14 cellular contexts compared by ENCODE assay signal in the genomic region with DNA sequence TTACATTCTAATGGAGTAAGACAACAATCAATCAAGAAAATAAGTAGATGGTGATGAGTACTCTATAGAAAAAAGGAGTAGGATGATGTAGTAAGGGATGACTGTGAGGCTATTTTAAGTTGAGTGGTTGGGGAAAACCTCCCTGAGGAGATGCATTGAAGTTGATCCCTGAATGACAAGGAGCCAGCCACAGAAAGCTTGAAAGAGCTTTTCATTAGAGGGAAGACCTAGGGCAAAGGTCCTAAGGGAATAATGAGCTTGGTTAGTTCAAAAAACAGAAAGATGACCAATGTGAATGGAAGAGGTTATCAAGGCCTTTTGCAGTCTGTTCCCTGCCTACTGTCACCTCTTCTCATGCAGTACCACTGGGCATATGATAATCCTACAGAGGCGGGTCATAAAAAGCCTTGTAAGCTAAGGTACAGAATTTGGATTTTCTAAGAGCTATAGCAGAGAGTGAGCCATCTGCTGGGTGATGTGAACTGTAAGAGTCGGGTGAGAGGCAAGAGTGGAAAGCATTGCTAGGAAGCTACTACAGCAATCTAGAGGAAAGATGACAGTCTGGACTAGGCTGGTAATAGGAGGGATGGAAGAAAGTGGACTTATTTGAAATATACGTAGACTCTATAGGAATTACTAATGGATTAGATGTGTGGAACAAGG. TPM values are rescaled to one million over a fixed set of nuclear protein-coding genes. Genes with fewer than 3 reads are reported as not detected.
DNase-seq lines count a peak whose midpoint lies in the region; ATAC-seq and TF ChIP-seq lines count a peak whose summit lies in the region.
"Had no signal": no experiment of that assay in that cellular context is flagged by ENCODE, and none has a peak within 500 bp of the region (broad histone marks: within the 10 kb centered on the region; RNA-seq: fewer than 3 reads in every experiment).

No MANE protein-coding gene starts in this region.

- TF ChIP-seq POLR2A in erythroblast (IDR thresholded peaks at IDR 0.05; ENCODE audit: low read length): no peak

- H3K27me3 Mint-ChIP-seq in effector memory CD8-positive, alpha-beta T cell: no peaks in the 10 kb centered on the region
- H3K27me3 Mint-ChIP-seq: activated naive CD4-positive, alpha-beta T cell treated with anti-CD3 and anti-CD28 coated beads, Interleukin-2, amount 10 ng/mL, durations not matched to agents 7 days and 5 days had no signal

- H3K27ac Mint-ChIP-seq in effector memory CD8-positive, alpha-beta T cell: no peak overlapping the region
- H3K27ac Mint-ChIP-seq: activated naive CD4-positive, alpha-beta T cell treated with anti-CD3 and anti-CD28 coated beads, Interleukin-2, amount 10 ng/mL, durations not matched to agents 7 days and 5 days; nephron progenitor cell had no signal

- ATAC-seq in effector memory CD8-positive, alpha-beta T cell (replicated peaks): no peak
- no peak for ATAC-seq in GM18511 (IDR thresholded peaks at IDR 0.05; ENCODE audit: unreplicated experiment)
- ATAC-seq: activated CD4-positive, CD25-positive, alpha-beta regulatory T cell treated with anti-CD3 and anti-CD28 coated beads, Interleukin-2, amount 50 U/mL, for 24 hours had no signal

- peak overlapping the region in 36 of 59 donors; percentile 1 to 99 (median 36) for H3K4me3 ChIP-seq in dorsolateral prefrontal cortex

- DNase-seq in NCI-H2227 treated with DMSO at 0.1 percent for 48 hours (lab: John Stamatoyannopoulos, UW) (peak; percentile 4), NCI-H2227 (lab: John Stamatoyannopoulos, UW; ENCODE audit: unreplicated experiment) (no peak), NCI-H524 treated with DMSO at 0.1 percent for 48 hours (lab: John Stamatoyannopoulos, UW) (peak; percentile 30), dorsolateral prefrontal cortex (peak in 2 of 10 donors; percentile 15 to 32), pons (ENCODE audit: low spot score) (peak; percentile 71), erythroblast (lab: John Stamatoyannopoulos, UW) (no peak)
- DNase-seq in effector memory CD8-positive, alpha-beta T cell: no peak
- DNase-seq: activated naive CD4-positive, alpha-beta T cell treated with anti-CD3 and anti-CD28 coated beads, Interleukin-2, amount 10 ng/mL, durations not matched to agents 7 days and 5 days; effector CD4-positive, alpha-beta T cell; NCI-H1436 treated with DMSO at 0.1 percent for 48 hours; nephron progenitor cell; stimulated activated naive CD4-positive, alpha-beta T cell had no signal

- TF ChIP-seq CTCF in dorsolateral prefrontal cortex (IDR thresholded peaks at IDR 0.05 in 54 of 56, conservative IDR thresholded peaks at IDR 0.05 in 2 of 56; ENCODE audit: low read depth in 1 of 56, partially characterized antibody in 56 of 56): peak in 53 of 56 donors; percentile 20 to 67 (median 48)

- no peaks in the 10 kb centered on the region for H3K9me3 Mint-ChIP-seq in effector memory CD8-positive, alpha-beta T cell
- H3K9me3 Mint-ChIP-seq: activated naive CD4-positive, alpha-beta T cell treated with anti-CD3 and anti-CD28 coated beads, Interleukin-2, amount 10 ng/mL, durations not matched to agents 7 days and 5 days; nephron progenitor cell had no signal

- H3K27ac ChIP-seq in dorsolateral prefrontal cortex: peak overlapping the region in 52 of 59 donors; percentile 1 to 95 (median 49)

- intact Hi-C loops in dorsolateral prefrontal cortex (cut with DNase I): no loop called here

- H3K27me3 ChIP-seq in dorsolateral prefrontal cortex: no peaks in the 10 kb centered on the region

- H3K4me1 Mint-ChIP-seq in effector memory CD8-positive, alpha-beta T cell (ENCODE audit: low read depth in 2 of 2): peaks cover 30 to 37% of the 10 kb centered on the region in 2 donors

- no peak overlapping the region for H3K4me3 Mint-ChIP-seq in effector memory CD8-positive, alpha-beta T cell
- H3K4me3 Mint-ChIP-seq: activated naive CD4-positive, alpha-beta T cell treated with anti-CD3 and anti-CD28 coated beads, Interleukin-2, amount 10 ng/mL, durations not matched to agents 7 days and 5 days; nephron progenitor cell had no signal

- peaks cover 33% of the 10 kb centered on the region for H3K36me3 Mint-ChIP-seq in effector memory CD8-positive, alpha-beta T cell (ENCODE audit: insufficient read depth)

RNA-seq across cellular contexts. Expression of a gene that starts 3.1 kb away (rescaled TPM):
- 10 to 100 TPM; 19.2 to 62.5 (median 34.1) TPM for total RNA-seq in dorsolateral prefrontal cortex

Comparison
In these comparisons a context has a peak if more than half of its experiments do, and no peak if none do; other contexts are left out.
1. DNase-seq: peak in NCI-H2227 treated with DMSO at 0.1 percent for 48 hours (single experiment), NCI-H524 treated with DMSO at 0.1 percent for 48 hours (single experiment) and pons (single experiment); none in NCI-H2227 (single experiment), erythroblast (0 of 2) and effector memory CD8-positive, alpha-beta T cell (0 of 3).